ENCODE assay signal across 1 cellular context in genomic region chr4:78566834-78567501, GRCh38.
TF ChIP-seq lines count a peak whose summit lies in the region.

No MANE protein-coding gene starts in this region.

TF ChIP-seq in H1, 55 proteins besides CTCF, POLR2A, EP300 and RAD21 (continued from another document):
- TF ChIP-seq CHD7 (IDR thresholded peaks at IDR 0.05; ENCODE audit: insufficient replicate concordance, low read length), result no peak
- TF ChIP-seq SP2 (IDR thresholded peaks at IDR 0.05; ENCODE audit: low read length), result no peak
- no peak for TF ChIP-seq RNF2 (IDR thresholded peaks at IDR 0.05; ENCODE audit: borderline replicate concordance, low read depth, low read length, missing control alignments, poor library complexity, severe bottlenecking)
- TF ChIP-seq SP1 (IDR thresholded peaks at IDR 0.05; ENCODE audit: low read depth, low read length), result no peak
- TF ChIP-seq SP4 (IDR thresholded peaks at IDR 0.05; ENCODE audit: low read length), result no peak
- TF ChIP-seq JUN (IDR thresholded peaks at IDR 0.05; ENCODE audit: low read depth, low read length), result no peak
